1 cellular context compared by ENCODE assay signal in the genomic region with DNA sequence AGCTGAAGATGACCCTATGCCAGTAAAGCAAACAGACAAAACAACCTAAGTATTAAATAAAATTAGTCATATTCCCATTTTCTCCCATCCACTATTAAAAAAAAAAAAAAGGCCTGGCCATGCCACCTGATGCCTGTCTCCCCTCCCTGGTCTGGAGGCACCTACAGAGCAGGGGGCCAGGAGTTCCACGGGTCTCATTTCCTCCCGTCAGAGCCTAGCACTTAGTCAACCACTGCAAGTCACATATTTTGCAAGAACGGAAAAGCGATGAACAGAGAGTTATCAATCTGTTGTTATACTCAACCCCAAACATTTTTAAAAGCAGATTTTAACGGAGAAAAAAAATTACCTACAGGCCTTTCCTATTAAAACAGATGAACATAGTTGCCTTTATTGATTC.
TF ChIP-seq lines count a peak whose summit lies in the region.

No MANE protein-coding gene starts in this region.

TF ChIP-seq in liver, 16 proteins besides CTCF, POLR2A, EP300 and RAD21 (continued from another document):
- TF ChIP-seq, protein P1, sequence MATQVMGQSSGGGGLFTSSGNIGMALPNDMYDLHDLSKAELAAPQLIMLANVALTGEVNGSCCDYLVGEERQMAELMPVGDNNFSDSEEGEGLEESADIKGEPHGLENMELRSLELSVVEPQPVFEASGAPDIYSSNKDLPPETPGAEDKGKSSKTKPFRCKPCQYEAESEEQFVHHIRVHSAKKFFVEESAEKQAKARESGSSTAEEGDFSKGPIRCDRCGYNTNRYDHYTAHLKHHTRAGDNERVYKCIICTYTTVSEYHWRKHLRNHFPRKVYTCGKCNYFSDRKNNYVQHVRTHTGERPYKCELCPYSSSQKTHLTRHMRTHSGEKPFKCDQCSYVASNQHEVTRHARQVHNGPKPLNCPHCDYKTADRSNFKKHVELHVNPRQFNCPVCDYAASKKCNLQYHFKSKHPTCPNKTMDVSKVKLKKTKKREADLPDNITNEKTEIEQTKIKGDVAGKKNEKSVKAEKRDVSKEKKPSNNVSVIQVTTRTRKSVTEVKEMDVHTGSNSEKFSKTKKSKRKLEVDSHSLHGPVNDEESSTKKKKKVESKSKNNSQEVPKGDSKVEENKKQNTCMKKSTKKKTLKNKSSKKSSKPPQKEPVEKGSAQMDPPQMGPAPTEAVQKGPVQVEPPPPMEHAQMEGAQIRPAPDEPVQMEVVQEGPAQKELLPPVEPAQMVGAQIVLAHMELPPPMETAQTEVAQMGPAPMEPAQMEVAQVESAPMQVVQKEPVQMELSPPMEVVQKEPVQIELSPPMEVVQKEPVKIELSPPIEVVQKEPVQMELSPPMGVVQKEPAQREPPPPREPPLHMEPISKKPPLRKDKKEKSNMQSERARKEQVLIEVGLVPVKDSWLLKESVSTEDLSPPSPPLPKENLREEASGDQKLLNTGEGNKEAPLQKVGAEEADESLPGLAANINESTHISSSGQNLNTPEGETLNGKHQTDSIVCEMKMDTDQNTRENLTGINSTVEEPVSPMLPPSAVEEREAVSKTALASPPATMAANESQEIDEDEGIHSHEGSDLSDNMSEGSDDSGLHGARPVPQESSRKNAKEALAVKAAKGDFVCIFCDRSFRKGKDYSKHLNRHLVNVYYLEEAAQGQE (IDR thresholded peaks at IDR 0.05), result no peak
